In the genomic region with DNA sequence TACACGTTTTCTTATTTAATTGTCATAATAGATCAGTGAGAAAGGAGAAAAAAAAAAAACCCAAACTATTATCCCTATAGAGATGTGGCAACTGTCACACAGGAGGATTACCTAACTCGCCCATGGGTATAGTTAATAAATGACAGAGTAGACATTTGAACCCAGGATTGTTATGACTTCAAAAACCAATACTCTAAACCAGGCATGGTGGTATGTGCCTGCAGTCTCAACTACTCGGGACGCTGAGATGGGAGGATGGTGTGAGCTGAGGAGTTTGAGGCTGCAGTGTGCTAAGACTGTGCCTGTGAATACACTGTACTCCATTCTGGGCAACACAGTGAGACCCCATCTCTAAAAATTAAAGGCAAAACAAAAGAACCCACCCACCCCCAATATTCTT, we compare ENCODE assay signal across 28 cellular contexts.
A peak's percentile ranks its signal among the peaks of the same experiment; 100 is the strongest.
DNase-seq lines count a peak whose midpoint lies in the region; ATAC-seq, FAIRE-seq and TF ChIP-seq lines count a peak whose summit lies in the region.
"Had no signal": no experiment of that assay in that cellular context is flagged by ENCODE, and none has a peak within 500 bp of the region (broad histone marks: within the 10 kb centered on the region; RNA-seq: fewer than 3 reads in every experiment).

No MANE protein-coding gene starts in this region.

- H3K9ac ChIP-seq in HepG2 (ENCODE audit: insufficient read depth, low read depth, low read length): no peak overlapping the region

- no peaks in the 10 kb centered on the region for H3K9me3 Mint-ChIP-seq in naive thymus-derived CD8-positive, alpha-beta T cell
- H3K9me3 Mint-ChIP-seq: CD8-positive, alpha-beta memory T cell; GM23338; H9; T-helper 1 cell treated with Interleukin-12 subunit alpha and Interleukin-12 subunit beta and Interleukin-4 antibody, amounts not matched to agents 30 μg/mL and 1 μg/mL, for 36 hours had no signal

- in situ Hi-C loops in HepG2 (cut with HindIII; ENCODE audit: extremely low pct_ligation_motif_present, low pct_unique_long_range_greater_than_20kb): no loop called here

- no peak overlapping the region for H3K27ac Mint-ChIP-seq in naive thymus-derived CD8-positive, alpha-beta T cell
- H3K27ac Mint-ChIP-seq: CD8-positive, alpha-beta memory T cell; GM23338; H9; T-helper 1 cell treated with Interleukin-12 subunit alpha and Interleukin-12 subunit beta and Interleukin-4 antibody, amounts not matched to agents 30 μg/mL and 1 μg/mL, for 36 hours had no signal

- no peaks in the 10 kb centered on the region for H3K27me3 Mint-ChIP-seq in naive thymus-derived CD8-positive, alpha-beta T cell

- H3K4me1 ChIP-seq in A549 (peaks cover 56% of the 10 kb centered on the region), HepG2 (ENCODE audit: insufficient read depth, low read length) (peaks cover 50% of the 10 kb centered on the region)
- H3K4me1 ChIP-seq: Peyer's patch had no signal

- H3K9me3 ChIP-seq in A549: no peaks in the 10 kb centered on the region
- H3K9me3 ChIP-seq in HepG2 (ENCODE audit: low read length): no peaks in the 10 kb centered on the region
- H3K9me3 ChIP-seq: Peyer's patch had no signal

- TF ChIP-seq RAD21 in A549 (conservative IDR thresholded peaks at IDR 0.05 in 1 of 2, IDR thresholded peaks at IDR 0.05 in 1 of 2) (no peak), HepG2 (CRISPR knock-in tag; IDR thresholded peaks at IDR 0.05) (no peak)

- TF ChIP-seq POLR2A in A549 (IDR thresholded peaks at IDR 0.05; ENCODE audit: low read length) (no peak), GM12892 (IDR thresholded peaks at IDR 0.05; ENCODE audit: low read depth, low read length) (no peak), NB4 (IDR thresholded peaks at IDR 0.05; ENCODE audit: extremely low read depth, insufficient read length) (no peak), HepG2 (IDR thresholded peaks at IDR 0.05; ENCODE audit: insufficient read depth in 1 of 2, low read depth in 2 of 2, low read length in 2 of 2) (no peak)

- no peak overlapping the region for H2AFZ ChIP-seq in HepG2 (ENCODE audit: low read length)
- H2AFZ ChIP-seq: GM23338 had no signal

- POLR2A ChIA-PET in A549 (lab: Yijun Ruan, JAX) (no interaction called here), HepG2 (lab: Yijun Ruan, JAX) (no interaction called here)
- POLR2A ChIA-PET in naive thymus-derived CD8-positive, alpha-beta T cell (lab: Charles Lee): no interaction called here

- no peaks in the 10 kb centered on the region for H3K27me3 ChIP-seq in HepG2 (ENCODE audit: control insufficient read depth in 1 of 2, insufficient read depth in 2 of 2, low read length in 2 of 2)
- H3K27me3 ChIP-seq: Peyer's patch had no signal

- H3K4me3 ChIP-seq in A549: no peak overlapping the region
- no peak overlapping the region for H3K4me3 ChIP-seq in NB4 (ENCODE audit: low read depth, low read length)
- no peak overlapping the region for H3K4me3 ChIP-seq in HepG2 (replicated peaks in 1 of 3; ENCODE audit: insufficient read depth in 1 of 3, low read depth in 2 of 3, low read length in 3 of 3)
- H3K4me3 ChIP-seq: GM23338, Peyer's patch had no signal

- no peak overlapping the region for H3K4me3 Mint-ChIP-seq in naive thymus-derived CD8-positive, alpha-beta T cell
- H3K4me3 Mint-ChIP-seq: CD8-positive, alpha-beta memory T cell; GM23338; H9; T-helper 1 cell treated with Interleukin-12 subunit alpha and Interleukin-12 subunit beta and Interleukin-4 antibody, amounts not matched to agents 30 μg/mL and 1 μg/mL, for 36 hours had no signal

- DNase-seq in A549 (ENCODE audit: low read depth in 1 of 2, low spot score in 1 of 2) (no peak), GM12892 (ENCODE audit: insufficient read length) (no peak), NB4 (ENCODE audit: low read depth) (peak; percentile 6), HepG2 (ENCODE audit: low spot score) (peak; percentile 84), AG08396 (ENCODE audit: low spot score) (no peak), occipital lobe (lab: John Stamatoyannopoulos, UW) (no peak)
- DNase-seq in naive thymus-derived CD8-positive, alpha-beta T cell: no peak
- DNase-seq: CD8-positive, alpha-beta memory T cell; DMS 273 treated with DMSO at 0.1 percent for 48 hours; DND-41; H9; KBM-7; NCI-H1092; NCI-H1417 treated with DMSO at 0.1 percent for 48 hours; NCI-H1694 treated with DMSO at 0.1 percent for 48 hours; NCI-H2081; NCI-H226; NCI-H510A; NCI-H69; Peyer's patch; SHP77 treated with DMSO at 0.1 percent for 48 hours; SW 1271 had no signal

- TF ChIP-seq CTCF in A549 (IDR thresholded peaks at IDR 0.05) (no peak), NB4 (IDR thresholded peaks at IDR 0.05; ENCODE audit: low read depth, low read length) (no peak), HepG2 (CRISPR knock-in tag; IDR thresholded peaks at IDR 0.05) (no peak)

- BruUV-seq in HepG2 (replicated peaks; lab: Mats Ljungman, UMichigan): no TSS peak

- H3K4me1 Mint-ChIP-seq in naive thymus-derived CD8-positive, alpha-beta T cell: peaks cover 0 to 17% (median 0%) of the 10 kb centered on the region in 4 donors
- H3K4me1 Mint-ChIP-seq: CD8-positive, alpha-beta memory T cell had no signal

- WGBS in A549 (ENCODE audit: missing lambda C conversion rate): 53% methylated on average over 4 of the region's 4 CpGs
- 5% methylated on average over 4 of the region's 4 CpGs for WGBS in HepG2 (ENCODE audit: low lambda C conversion rate)

- H3K79me2 ChIP-seq in HepG2 (ENCODE audit: insufficient read depth, low read length): no peaks in the 10 kb centered on the region

- intact Hi-C loops in HepG2 (cut with micrococcal nuclease; ENCODE audit: unreplicated experiment): no loop called here

- ATAC-seq in A549 (peak in 1 of 2 experiments; percentile 41; a peak in 2 of 6 replicates), HepG2 (peak; percentile 93), HG03175 (IDR thresholded peaks at IDR 0.05; ENCODE audit: unreplicated experiment) (no peak)
- ATAC-seq in naive thymus-derived CD8-positive, alpha-beta T cell: no peak
- ATAC-seq: GM23338 had no signal

- H4K20me1 ChIP-seq in HepG2 (ENCODE audit: insufficient read depth, low read length): no peaks in the 10 kb centered on the region

- peaks cover 3 to 11% of the 10 kb centered on the region in 2 experiments; a peak in 3 of 5 replicates for H3K36me3 ChIP-seq in HepG2 (replicated peaks in 1 of 2; ENCODE audit: control insufficient read depth in 1 of 2, insufficient read depth in 2 of 2, low read length in 2 of 2)

- no peaks in the 10 kb centered on the region for H3K36me3 Mint-ChIP-seq in naive thymus-derived CD8-positive, alpha-beta T cell
- H3K36me3 Mint-ChIP-seq: CD8-positive, alpha-beta memory T cell had no signal

- FAIRE-seq in A549 (lab: Jason Lieb, UNC): no peak
- peak; percentile 44 for FAIRE-seq in GM12892 (lab: Jason Lieb, UNC)
- peak; percentile 94 for FAIRE-seq in HepG2 (lab: Jason Lieb, UNC)
- FAIRE-seq: A204.1 had no signal

- no peak for TF ChIP-seq EP300 in A549 (IDR thresholded peaks at IDR 0.05)
- peak in 1 of 2 experiments; percentile 41; a peak in 1 of 4 replicates for TF ChIP-seq EP300 in HepG2 (IDR thresholded peaks at IDR 0.05; ENCODE audit: low read depth in 2 of 2, low read length in 2 of 2)
- no peak for TF ChIP-seq EP300 in HepG2 (CRISPR knock-in tag; IDR thresholded peaks at IDR 0.05; ENCODE audit: borderline replicate concordance)

- CTCF ChIA-PET in A549 (lab: Yijun Ruan, JAX) (interaction anchor here (1.6 kb wide), 1 partner anchor 114 kb away, joined by 6 read pairs; a partner anchor contains a TSS), HepG2 (lab: Yijun Ruan, JAX; ENCODE audit: low intra/inter-chr PET ratio, low total read pairs) (no interaction called here)

- H3K27ac ChIP-seq in A549 (peak overlapping the region; percentile 32 to 76; a peak in 4 of 6 replicates), HepG2 (ENCODE audit: extremely low read length, insufficient read depth, low read length) (peak overlapping the region; percentile 31)
- H3K27ac ChIP-seq: C4-2B, HL-60, Peyer's patch had no signal

- peak overlapping the region; percentile 60 for H3K4me2 ChIP-seq in A549
- H3K4me2 ChIP-seq in HepG2 (ENCODE audit: low read depth, low read length): peak overlapping the region; percentile 34; the same call in 1 of the 2 replicates
- H3K4me2 ChIP-seq: GM23338 had no signal

TF ChIP-seq in A549, 52 proteins besides CTCF, POLR2A, EP300 and RAD21:
- no peak for TF ChIP-seq JUN (IDR thresholded peaks at IDR 0.05)
- TF ChIP-seq CEBPB (IDR thresholded peaks at IDR 0.05): peak in 1 of 2 experiments; percentile 65; a peak in 3 of 4 replicates
- TF ChIP-seq ESRRA (IDR thresholded peaks at IDR 0.05; ENCODE audit: borderline replicate concordance, low read length): no peak
- no peak for TF ChIP-seq SREBF2 (IDR thresholded peaks at IDR 0.05)
- no peak for TF ChIP-seq KDM1A (IDR thresholded peaks at IDR 0.05; ENCODE audit: low read depth)

TF ChIP-seq in HepG2, 621 proteins besides CTCF, POLR2A, EP300 and RAD21 (continues in another document):
- TF ChIP-seq, protein P1, sequence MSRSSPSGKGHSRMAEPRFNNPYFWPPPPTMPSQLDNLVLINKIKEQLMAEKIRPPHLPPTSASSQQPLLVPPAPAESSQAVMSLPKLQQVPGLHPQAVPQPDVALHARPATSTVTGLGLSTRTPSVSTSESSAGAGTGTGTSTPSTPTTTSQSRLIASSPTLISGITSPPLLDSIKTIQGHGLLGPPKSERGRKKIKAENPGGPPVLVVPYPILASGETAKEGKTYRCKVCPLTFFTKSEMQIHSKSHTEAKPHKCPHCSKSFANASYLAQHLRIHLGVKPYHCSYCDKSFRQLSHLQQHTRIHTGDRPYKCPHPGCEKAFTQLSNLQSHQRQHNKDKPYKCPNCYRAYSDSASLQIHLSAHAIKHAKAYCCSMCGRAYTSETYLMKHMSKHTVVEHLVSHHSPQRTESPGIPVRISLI (CRISPR knock-in tag; IDR thresholded peaks at IDR 0.05; ENCODE audit: borderline replicate concordance): peak; percentile 84; the same call in 1 of the 2 replicates
- TF ChIP-seq KLF11 (CRISPR knock-in tag; IDR thresholded peaks at IDR 0.05) (no peak), ZNF777 (CRISPR knock-in tag; IDR thresholded peaks at IDR 0.05) (no peak), GPN1 (CRISPR knock-in tag; IDR thresholded peaks at IDR 0.05; ENCODE audit: borderline replicate concordance) (no peak), ZNF484 (CRISPR knock-in tag; IDR thresholded peaks at IDR 0.05; ENCODE audit: borderline replicate concordance, low read depth) (no peak)

Comparison
In these comparisons a context has a peak if more than half of its experiments do, and no peak if none do; other contexts are left out.
1. DNase-seq: peak in NB4 (single experiment) and HepG2 (single experiment); none in A549 (0 of 2), GM12892 (single experiment), AG08396 (single experiment), naive thymus-derived CD8-positive, alpha-beta T cell (0 of 10) and occipital lobe (single experiment).